29 cellular contexts compared by ENCODE assay signal in the genomic region with DNA sequence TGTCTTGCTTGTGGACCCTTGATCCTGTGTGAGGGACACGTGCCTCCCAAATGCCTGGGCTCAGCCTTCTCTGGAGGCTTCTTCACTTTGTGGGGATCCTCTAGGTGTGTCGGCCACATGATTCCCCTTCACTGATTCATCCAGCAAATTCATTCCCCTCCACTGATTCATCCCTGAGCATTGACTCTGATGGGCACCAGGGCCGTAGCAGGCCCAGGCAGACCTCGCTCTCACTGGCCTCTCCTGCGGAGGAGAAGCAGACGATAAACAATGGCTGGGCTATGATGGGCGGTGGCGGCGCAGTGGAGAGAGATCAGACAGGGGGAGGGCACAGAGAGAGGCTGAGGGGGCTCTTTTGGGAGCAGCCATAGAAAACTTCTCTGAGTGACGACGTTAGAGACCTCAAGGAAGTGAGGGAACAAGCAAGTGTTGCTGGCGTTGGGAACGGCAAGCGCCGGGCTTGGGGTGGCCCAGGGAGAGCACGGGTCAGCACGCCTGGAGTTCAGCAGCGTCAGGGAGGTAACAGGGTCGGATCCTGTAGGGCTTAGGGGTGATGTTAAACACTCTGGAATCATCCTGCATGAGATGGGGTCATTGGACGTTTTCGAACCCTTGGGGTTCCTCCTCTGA. TPM values are rescaled to one million over a fixed set of nuclear protein-coding genes. Genes with fewer than 3 reads are reported as not detected.
DNase-seq lines count a peak whose midpoint lies in the region; ATAC-seq and TF ChIP-seq lines count a peak whose summit lies in the region.
"Had no signal": no experiment of that assay in that cellular context is flagged by ENCODE, and none has a peak within 500 bp of the region (broad histone marks: within the 10 kb centered on the region; RNA-seq: fewer than 3 reads in every experiment).

No MANE protein-coding gene starts in this region.

- POLR2A ChIA-PET in activated CD8-positive, alpha-beta T cell treated with anti-CD3 and anti-CD28 coated beads, Interleukin-2, amount 10 ng/mL, durations not matched to agents 7 days and 5 days (lab: Charles Lee) = interaction anchor here (0.5 kb wide), 1 partner anchor 338 kb away, joined by 3 read pairs; no protein-coding TSS in a partner anchor

- peaks cover 5% of the 10 kb centered on the region; the same call in 1 of the 2 replicates for H3K9me2 ChIP-seq in GM23338 (ENCODE audit: insufficient read depth)

- no peak for ATAC-seq in GM23338
- no peak for ATAC-seq in T-helper 17 cell
- ATAC-seq in foreskin keratinocyte = peak; percentile 79
- no peak for ATAC-seq in activated CD8-positive, alpha-beta T cell treated with anti-CD3 and anti-CD28 coated beads, Interleukin-2, amount 10 ng/mL, durations not matched to agents 7 days and 5 days
- ATAC-seq in heart right ventricle = no peak
- ATAC-seq: activated CD4-positive, CD25-positive, alpha-beta regulatory T cell treated with anti-CD3 and anti-CD28 coated beads, Interleukin-2, amount 50 U/mL, for 24 hours; upper lobe of right lung had no signal

- TF ChIP-seq CTCF in GM23338 (conservative IDR thresholded peaks at IDR 0.05; ENCODE audit: low read depth in 2 of 2) (no peak), foreskin keratinocyte (conservative IDR thresholded peaks at IDR 0.05) (no peak), heart right ventricle (IDR thresholded peaks at IDR 0.05) (no peak)

- CTCF ChIA-PET in activated CD8-positive, alpha-beta T cell treated with anti-CD3 and anti-CD28 coated beads, Interleukin-2, amount 10 ng/mL, durations not matched to agents 7 days and 5 days (lab: Charles Lee) = no interaction called here

- intact Hi-C loops in heart right ventricle (cut with DNase I) = no loop called here

- H3K27ac Mint-ChIP-seq in GM23338 = no peak overlapping the region
- H3K27ac Mint-ChIP-seq in T-helper 17 cell = peak overlapping the region; percentile 16
- H3K27ac Mint-ChIP-seq in activated CD8-positive, alpha-beta T cell treated with anti-CD3 and anti-CD28 coated beads, Interleukin-2, amount 10 ng/mL, durations not matched to agents 7 days and 5 days = no peak overlapping the region
- H3K27ac Mint-ChIP-seq: activated T-cell treated with anti-CD3 and anti-CD28 coated beads, Interleukin-2, amount 50 U/mL, for 24 hours; IgD-negative memory B cell; progenitor cell of endocrine pancreas had no signal

- H3F3A ChIP-seq in GM23338 (replicated peaks; ENCODE audit: low read depth) = no peaks in the 10 kb centered on the region

- H3K27me3 ChIP-seq in GM23338 (ENCODE audit: insufficient read depth) (no peaks in the 10 kb centered on the region), foreskin keratinocyte (no peaks in the 10 kb centered on the region), heart right ventricle (peaks cover 0 to 80% (median 40%) of the 10 kb centered on the region in 7 donors)
- H3K27me3 ChIP-seq: MG63 had no signal

- H3K9me3 ChIP-seq in T-helper 17 cell (ENCODE audit: control insufficient read depth, low read length, poor library complexity, severe bottlenecking) (no peaks in the 10 kb centered on the region), heart right ventricle (no peaks in the 10 kb centered on the region)
- H3K9me3 ChIP-seq: MG63, upper lobe of right lung had no signal

- H3K36me3 Mint-ChIP-seq in GM23338 (ENCODE audit: low read depth) (no peaks in the 10 kb centered on the region), T-helper 17 cell (ENCODE audit: low read depth) (peaks cover 3% of the 10 kb centered on the region)
- H3K36me3 Mint-ChIP-seq in activated CD8-positive, alpha-beta T cell treated with anti-CD3 and anti-CD28 coated beads, Interleukin-2, amount 10 ng/mL, durations not matched to agents 7 days and 5 days (ENCODE audit: low read depth) = no peaks in the 10 kb centered on the region
- H3K36me3 Mint-ChIP-seq: CD14-positive monocyte, IgD-negative memory B cell had no signal

- H2AFZ ChIP-seq in GM23338 = peak overlapping the region; percentile 23; the same call in 1 of the 2 replicates

- H3K4me1 ChIP-seq in GM23338 (ENCODE audit: insufficient read depth) = peaks cover 12% of the 10 kb centered on the region; the same call in 1 of the 2 replicates
- H3K4me1 ChIP-seq in foreskin keratinocyte = peaks cover 3% of the 10 kb centered on the region
- no peaks in the 10 kb centered on the region for H3K4me1 ChIP-seq in heart right ventricle
- H3K4me1 ChIP-seq: upper lobe of right lung had no signal

- H3K4me1 Mint-ChIP-seq in GM23338 (peaks cover 18% of the 10 kb centered on the region), T-helper 17 cell (no peaks in the 10 kb centered on the region)
- H3K4me1 Mint-ChIP-seq in activated CD8-positive, alpha-beta T cell treated with anti-CD3 and anti-CD28 coated beads, Interleukin-2, amount 10 ng/mL, durations not matched to agents 7 days and 5 days (ENCODE audit: low read depth) = no peaks in the 10 kb centered on the region
- H3K4me1 Mint-ChIP-seq: CD14-positive monocyte, neural crest cell had no signal

- no peaks in the 10 kb centered on the region for H4K20me1 ChIP-seq in GM23338 (replicated peaks; ENCODE audit: insufficient read depth)

- H3K4me3 ChIP-seq in GM23338 = no peak overlapping the region
- H3K4me3 ChIP-seq in heart right ventricle = no peak overlapping the region
- H3K4me3 ChIP-seq: dorsolateral prefrontal cortex, lung, MG63, upper lobe of right lung had no signal

- peak overlapping the region; percentile 29; the same call in 2 of the 3 replicates for H3K4me3 Mint-ChIP-seq in GM23338
- no peak overlapping the region for H3K4me3 Mint-ChIP-seq in T-helper 17 cell
- H3K4me3 Mint-ChIP-seq in activated CD8-positive, alpha-beta T cell treated with anti-CD3 and anti-CD28 coated beads, Interleukin-2, amount 10 ng/mL, durations not matched to agents 7 days and 5 days = no peak overlapping the region
- H3K4me3 Mint-ChIP-seq: activated T-cell treated with anti-CD3 and anti-CD28 coated beads, Interleukin-2, amount 50 U/mL, for 24 hours; IgD-negative memory B cell; neural crest cell had no signal

- no peak overlapping the region for H3K4me2 ChIP-seq in GM23338

- H3K36me3 ChIP-seq in GM23338 (ENCODE audit: insufficient read depth) (no peaks in the 10 kb centered on the region), heart right ventricle (no peaks in the 10 kb centered on the region)
- H3K36me3 ChIP-seq: MG63, upper lobe of right lung had no signal

- no peak overlapping the region for H3K27ac ChIP-seq in GM23338 (ENCODE audit: low read depth)
- H3K27ac ChIP-seq in foreskin keratinocyte = no peak overlapping the region
- H3K27ac ChIP-seq in heart right ventricle = no peak overlapping the region
- H3K27ac ChIP-seq: dorsolateral prefrontal cortex, HL-60, upper lobe of right lung had no signal

- 79 to 80% methylated on average over 21 of the region's 21 CpGs for whole genome bisulfite sequencing in heart right ventricle, 2 donors

- no peaks in the 10 kb centered on the region; the same call in 2 of the 3 replicates for H3K9me3 Mint-ChIP-seq in GM23338
- H3K9me3 Mint-ChIP-seq in activated CD8-positive, alpha-beta T cell treated with anti-CD3 and anti-CD28 coated beads, Interleukin-2, amount 10 ng/mL, durations not matched to agents 7 days and 5 days (ENCODE audit: insufficient read depth) = no peaks in the 10 kb centered on the region
- H3K9me3 Mint-ChIP-seq: activated T-cell treated with anti-CD3 and anti-CD28 coated beads, Interleukin-2, amount 50 U/mL, for 24 hours; CD14-positive monocyte; IgD-negative memory B cell; neural crest cell had no signal

- H3K27me3 Mint-ChIP-seq in GM23338 (ENCODE audit: insufficient read depth, low read depth, poor library complexity) (peaks cover 19% of the 10 kb centered on the region), T-helper 17 cell (peaks cover 39% of the 10 kb centered on the region)
- H3K27me3 Mint-ChIP-seq in activated CD8-positive, alpha-beta T cell treated with anti-CD3 and anti-CD28 coated beads, Interleukin-2, amount 10 ng/mL, durations not matched to agents 7 days and 5 days (ENCODE audit: low read depth) = peaks cover 20% of the 10 kb centered on the region

- no peaks in the 10 kb centered on the region for H3K79me2 ChIP-seq in GM23338 (replicated peaks; ENCODE audit: insufficient read depth)

- DNase-seq in A172 (ENCODE audit: low spot score) (peak; percentile 33), GM23338 (ENCODE audit: low spot score) (no peak), T-helper 17 cell (no peak), foreskin keratinocyte (peak; percentile 76 to 91), COLO829 (ENCODE audit: low spot score) (no peak), heart right ventricle (no peak)
- no peak for DNase-seq in activated CD8-positive, alpha-beta T cell treated with anti-CD3 and anti-CD28 coated beads, Interleukin-2, amount 10 ng/mL, durations not matched to agents 7 days and 5 days
- no peak for DNase-seq in stimulated activated CD4-positive, alpha-beta T cell treated with anti-CD3 and anti-CD28 coated beads, Interleukin-2, amount 100 ng/mL, for 48 hours
- DNase-seq: ACHN; activated CD8-positive, alpha-beta memory T cell treated with anti-CD3 and anti-CD28 coated beads for 24 hours; activated T-cell treated with anti-CD3 and anti-CD28 coated beads, Interleukin-2, amount 50 U/mL, for 24 hours; amniotic stem cell; central memory CD4-positive, alpha-beta T cell; dorsolateral prefrontal cortex; GDM1; MG63; NCI-H2171 treated with DMSO at 0.1 percent for 48 hours; NCI-H526; substantia nigra; T-helper 9 cell; upper lobe of right lung had no signal

TF ChIP-seq in GM23338, 12 proteins besides CTCF, POLR2A, EP300 and RAD21 (continues in another document):
- TF ChIP-seq EZH2 (IDR thresholded peaks at IDR 0.05; ENCODE audit: low read depth, unreplicated experiment) = no peak
- TF ChIP-seq ZNF331 (CRISPR knock-in tag; IDR thresholded peaks at IDR 0.05; ENCODE audit: low read depth) = no peak

RNA-seq across cellular contexts. Expression of a gene that starts 17.5 kb away (rescaled TPM):
- total RNA-seq in A172 (2014; rRNA removed; shearing (Covaris generic)) = 17.4 and 20.7 TPM in 2 replicates
- 33.0 and 38.0 TPM in 2 replicates for total RNA-seq in GM23338 (2014; rRNA removed; shearing (Covaris generic))
- 7.0 and 9.5 TPM in 2 replicates for polyA plus RNA-seq in GM23338 (2016; fragmentation: Nextera tagmentation; extraction: Ambion mirVana)
- 10 to 100 TPM; 55.1 to 61.5 TPM for total RNA-seq in T-helper 17 cell
- total RNA-seq in foreskin keratinocyte = 25.3 and 27.3 TPM in 2 replicates
- 8.5 and 8.8 TPM in 2 replicates for polyA plus RNA-seq in foreskin keratinocyte
- total RNA-seq in activated CD8-positive, alpha-beta T cell treated with anti-CD3 and anti-CD28 coated beads, Interleukin-2, amount 10 ng/mL, durations not matched to agents 7 days and 5 days = 10 to 100 TPM; 53.1 to 54.0 TPM
- total RNA-seq in heart right ventricle = 10 to 100 TPM; 21.6 to 30.3 (median 26.4) TPM
- 10 to 100 TPM in 1 of 2 donors, 1 to 10 TPM in 1; 7.9 to 13.5 TPM for polyA plus RNA-seq in heart right ventricle

RNA-seq across cellular contexts. Expression of a gene that starts 50.7 kb away (rescaled TPM):
- 0.46 and 0.53 TPM in 2 replicates for total RNA-seq in A172 (2014; rRNA removed; shearing (Covaris generic))
- total RNA-seq in GM23338 (2014; rRNA removed; shearing (Covaris generic)) = 20.1 and 20.5 TPM in 2 replicates
- polyA plus RNA-seq in GM23338 (2016; fragmentation: Nextera tagmentation; extraction: Ambion mirVana) (3.4 and 4.1 TPM in 2 replicates), foreskin keratinocyte (0.02 TPM in 1 of 2 replicates, not detected in the other), heart right ventricle (under 1 TPM in 1 of 2 donors, not detected in 1; 0.03 TPM)
- total RNA-seq in T-helper 17 cell (under 1 TPM; 0.07 to 0.99 TPM), foreskin keratinocyte (0.04 TPM in 1 of 2 replicates, not detected in the other), heart right ventricle (not detected)
- total RNA-seq in activated CD8-positive, alpha-beta T cell treated with anti-CD3 and anti-CD28 coated beads, Interleukin-2, amount 10 ng/mL, durations not matched to agents 7 days and 5 days = 10 to 100 TPM; 16.7 to 18.9 TPM
- total RNA-seq: epithelial cell of proximal tubule, progenitor cell of endocrine pancreas had no signal
- polyA plus RNA-seq: CD14-positive monocyte, IgD-negative memory B cell had no signal

Comparison
In these comparisons a context has a peak if more than half of its experiments do, and no peak if none do; other contexts are left out.
1. DNase-seq: peak in A172 (single experiment) and foreskin keratinocyte (2 of 2); none in GM23338 (single experiment), T-helper 17 cell (0 of 3), COLO829 (single experiment), activated CD8-positive, alpha-beta T cell treated with anti-CD3 and anti-CD28 coated beads, Interleukin-2, amount 10 ng/mL, durations not matched to agents 7 days and 5 days (single experiment), heart right ventricle (0 of 2) and stimulated activated CD4-positive, alpha-beta T cell treated with anti-CD3 and anti-CD28 coated beads, Interleukin-2, amount 100 ng/mL, for 48 hours (0 of 2).
2. RNA of a gene that starts 50.7 kb away (total RNA-seq): 20.1 to 20.5 TPM in GM23338 and 16.7 to 18.9 TPM in activated CD8-positive, alpha-beta T cell treated with anti-CD3 and anti-CD28 coated beads, Interleukin-2, amount 10 ng/mL, durations not matched to agents 7 days and 5 days; 0.07 to 0.99 TPM in T-helper 17 cell, 0.46 to 0.53 TPM in A172, 0.04 TPM in foreskin keratinocyte and not detected in heart right ventricle; every median in the first group is over 4 times any median in the second.